25 cellular contexts compared by ENCODE assay signal in genomic region chr21:33991091-33991490, GRCh38.
"Had no signal": no experiment of that assay in that cellular context is flagged by ENCODE, and none has a peak within 500 bp of the region (broad histone marks: within the 10 kb centered on the region; RNA-seq: fewer than 3 reads in every experiment).

No MANE protein-coding gene starts in this region.

- H3K27ac ChIP-seq: brain microvascular endothelial cell, cardiac muscle cell, SJSA1 had no signal

- H3K27ac Mint-ChIP-seq: activated B cell treated with CpG ODN at 0.5 μM for 24 hours; activated CD4-positive, alpha-beta T cell treated with anti-CD3 and anti-CD28 coated beads, Interleukin-2, amount 10 ng/mL, durations not matched to agents 24 days and 14 days; activated CD8-positive, alpha-beta memory T cell treated with anti-CD3 and anti-CD28 coated beads, Interleukin-2, amount 10 ng/mL, durations not matched to agents 7 days and 5 days; activated naive CD4-positive, alpha-beta T cell treated with anti-CD3 and anti-CD28 coated beads for 36 hours; activated naive CD8-positive, alpha-beta T cell; activated T-cell treated with anti-CD3 and anti-CD28 coated beads, Interleukin-2, amount 50 U/mL, for 24 hours; T-helper 2 cell treated with Interferon-gamma antibody and Interleukin-4, amounts not matched to agents 5 μg/mL and 100 μg/mL, for 36 hours had no signal

- H3K4me1 ChIP-seq: SJSA1 had no signal

- H3K9me3 ChIP-seq: SJSA1 had no signal

- H3K36me3 ChIP-seq: brain microvascular endothelial cell, cardiac muscle cell, SJSA1 had no signal

- H3K27me3 Mint-ChIP-seq: activated CD8-positive, alpha-beta memory T cell treated with anti-CD3 and anti-CD28 coated beads, Interleukin-2, amount 10 ng/mL, durations not matched to agents 7 days and 5 days; activated naive CD8-positive, alpha-beta T cell; activated T-cell treated with anti-CD3 and anti-CD28 coated beads, Interleukin-2, amount 50 U/mL, for 24 hours had no signal

- FAIRE-seq: RCC 7860 had no signal

- H3K9me3 Mint-ChIP-seq: activated naive CD4-positive, alpha-beta T cell treated with anti-CD3 and anti-CD28 coated beads for 36 hours had no signal

- H3K4me3 ChIP-seq: cardiac muscle cell, SJSA1 had no signal

- H3K27me3 ChIP-seq: brain microvascular endothelial cell, cardiac muscle cell, SJSA1 had no signal

- H3K4me3 Mint-ChIP-seq: activated B cell treated with CpG ODN at 0.5 μM for 24 hours; activated CD4-positive, alpha-beta T cell treated with anti-CD3 and anti-CD28 coated beads, Interleukin-2, amount 10 ng/mL, durations not matched to agents 24 days and 14 days; activated CD8-positive, alpha-beta memory T cell treated with anti-CD3 and anti-CD28 coated beads, Interleukin-2, amount 10 ng/mL, durations not matched to agents 7 days and 5 days; activated naive CD4-positive, alpha-beta T cell treated with anti-CD3 and anti-CD28 coated beads for 36 hours; activated naive CD8-positive, alpha-beta T cell; activated T-cell treated with anti-CD3 and anti-CD28 coated beads, Interleukin-2, amount 50 U/mL, for 24 hours; T-helper 2 cell treated with Interferon-gamma antibody and Interleukin-4, amounts not matched to agents 5 μg/mL and 100 μg/mL, for 36 hours had no signal

- DNase-seq: activated B cell treated with CpG ODN at 0.5 μM for 24 hours; activated CD4-positive, alpha-beta T cell treated with anti-CD3 and anti-CD28 coated beads for 1 hour; activated CD4-positive, alpha-beta T cell treated with anti-CD3 and anti-CD28 coated beads, Interleukin-2, amount 10 ng/mL, durations not matched to agents 24 days and 14 days; activated CD4-positive, alpha-beta T cell treated with anti-CD3 and anti-CD28 coated beads, Interleukin-2, amount 50 U/mL, for 48 hours; activated CD8-positive, alpha-beta memory T cell treated with anti-CD3 and anti-CD28 coated beads, Interleukin-2, amount 10 ng/mL, durations not matched to agents 7 days and 5 days; activated gamma-delta T cell; activated naive CD4-positive, alpha-beta T cell treated with anti-CD3 and anti-CD28 coated beads for 36 hours; activated T-cell treated with anti-CD3 and anti-CD28 coated beads, Interleukin-2, amount 50 U/mL, for 24 hours; amygdala; brain microvascular endothelial cell; Kasumi-1; NCI-H146; NCI-H187 treated with DMSO at 0.1 percent for 48 hours; NCI-H2081 treated with DMSO at 0.1 percent for 48 hours; NCI-H446; NCI-H524; PC-3; SHP77; SW 1271 had no signal

- ATAC-seq: activated CD8-positive, alpha-beta memory T cell treated with anti-CD3 and anti-CD28 coated beads, Interleukin-2, amount 10 ng/mL, durations not matched to agents 7 days and 5 days; PC-3; SK-N-SH treated with all-trans-retinoic acid at 6 μM for 48 hours had no signal
